8 cellular contexts compared by ENCODE assay signal in the genomic region with DNA sequence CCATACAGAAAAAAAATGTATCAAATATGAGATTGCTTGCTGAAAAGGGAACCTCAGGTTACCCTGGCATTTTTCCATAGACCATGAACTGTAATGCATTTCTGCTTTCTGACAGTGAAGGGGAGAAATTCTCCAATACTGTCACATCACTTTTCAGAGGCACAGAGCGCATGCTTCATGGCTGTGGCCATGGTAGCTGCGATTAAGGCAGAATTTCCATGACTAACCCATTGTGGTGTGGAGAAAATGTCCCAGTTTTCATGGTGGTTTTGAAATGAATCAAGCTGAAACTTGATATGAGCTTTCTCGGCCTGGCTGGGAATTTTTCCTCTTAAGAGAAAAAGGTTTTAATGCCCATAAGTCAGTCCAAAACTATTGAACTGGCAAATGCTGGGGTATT. TPM values are rescaled to one million over a fixed set of nuclear protein-coding genes. Genes with fewer than 3 reads are reported as not detected.
DNase-seq lines count a peak whose midpoint lies in the region; FAIRE-seq and TF ChIP-seq lines count a peak whose summit lies in the region.
"Had no signal": no experiment of that assay in that cellular context is flagged by ENCODE, and none has a peak within 500 bp of the region (broad histone marks: within the 10 kb centered on the region; RNA-seq: fewer than 3 reads in every experiment).

No MANE protein-coding gene starts in this region.

- peak; percentile 18 for FAIRE-seq in GM18507 (lab: Jason Lieb, UNC)

- peaks cover 36% of the 10 kb centered on the region for H3K4me1 Mint-ChIP-seq in activated naive CD8-positive, alpha-beta T cell treated with anti-CD3 and anti-CD28 coated beads for 36 hours

- no peak overlapping the region for H3K4me3 Mint-ChIP-seq in activated naive CD8-positive, alpha-beta T cell treated with anti-CD3 and anti-CD28 coated beads for 36 hours

- no peaks in the 10 kb centered on the region for H3K9me3 Mint-ChIP-seq in activated naive CD8-positive, alpha-beta T cell treated with anti-CD3 and anti-CD28 coated beads for 36 hours

- peak overlapping the region; percentile 86 for H3K27ac Mint-ChIP-seq in activated naive CD8-positive, alpha-beta T cell treated with anti-CD3 and anti-CD28 coated beads for 36 hours

- no peak for TF ChIP-seq CTCF in GM20000 (IDR thresholded peaks at IDR 0.05; ENCODE audit: extremely low read depth, missing control alignments)

- peaks cover under 1% of the 10 kb centered on the region for H3K36me3 Mint-ChIP-seq in activated naive CD8-positive, alpha-beta T cell treated with anti-CD3 and anti-CD28 coated beads for 36 hours

- H3K27me3 Mint-ChIP-seq in activated naive CD8-positive, alpha-beta T cell treated with anti-CD3 and anti-CD28 coated beads for 36 hours, result no peaks in the 10 kb centered on the region

- DNase-seq in GM18507 (ENCODE audit: extremely low spot score, insufficient read length, low read depth), result no peak
- peak; percentile 19 for DNase-seq in HS-27A (ENCODE audit: low read depth)
- peak; percentile 42 for DNase-seq in activated naive CD8-positive, alpha-beta T cell treated with anti-CD3 and anti-CD28 coated beads for 36 hours
- DNase-seq in stimulated activated CD4-positive, alpha-beta T cell treated with anti-CD3 and anti-CD28 coated beads, Interleukin-1b, Interleukin-23, amount 100 ng/mL, for 48 hours, result peak; percentile 47
- DNase-seq in T-helper 9 cell, result no peak
- DNase-seq in GM20000 (ENCODE audit: low spot score), result no peak
- DNase-seq in NCI-H2171 treated with DMSO at 0.1 percent for 48 hours (lab: John Stamatoyannopoulos, UW), result no peak
- DNase-seq: NCI-H2171 had no signal

RNA-seq across cellular contexts. Expression of a gene that starts 39.5 kb away (rescaled TPM):
- 1 to 10 TPM; 1.1 to 1.5 TPM for total RNA-seq in activated naive CD8-positive, alpha-beta T cell treated with anti-CD3 and anti-CD28 coated beads for 36 hours

Comparison
In these comparisons a context has a peak if more than half of its experiments do, and no peak if none do; other contexts are left out.
1. DNase-seq: peak in HS-27A (single experiment), activated naive CD8-positive, alpha-beta T cell treated with anti-CD3 and anti-CD28 coated beads for 36 hours (single experiment) and stimulated activated CD4-positive, alpha-beta T cell treated with anti-CD3 and anti-CD28 coated beads, Interleukin-1b, Interleukin-23, amount 100 ng/mL, for 48 hours (single experiment); none in GM18507 (single experiment), T-helper 9 cell (single experiment), GM20000 (single experiment) and NCI-H2171 treated with DMSO at 0.1 percent for 48 hours (single experiment).